Comparison of ENCODE assay signal across 25 cellular contexts in the genomic region with DNA sequence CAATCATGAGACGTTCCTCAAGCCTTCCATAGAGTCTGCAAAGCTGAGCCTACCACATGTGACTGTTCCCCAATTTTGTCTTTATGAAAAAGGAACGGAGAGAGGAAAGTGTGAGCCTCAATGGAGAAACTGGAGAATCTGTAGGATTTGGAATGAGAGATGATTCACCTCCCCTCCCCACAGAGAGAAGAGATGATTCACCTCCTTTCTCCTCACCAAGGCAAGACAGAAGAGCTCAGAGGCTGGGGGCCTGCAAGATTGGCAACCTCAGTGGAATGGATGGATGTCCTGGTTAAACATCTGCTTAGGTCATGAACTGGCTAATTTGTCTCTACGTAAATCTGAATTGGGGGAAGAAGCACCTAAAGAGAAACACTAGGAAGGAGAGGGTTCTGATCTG. TPM values are rescaled to one million over a fixed set of nuclear protein-coding genes. Genes with fewer than 3 reads are reported as not detected.
A peak's percentile ranks its signal among the peaks of the same experiment; 100 is the strongest.
DNase-seq lines count a peak whose midpoint lies in the region; ATAC-seq, FAIRE-seq and TF ChIP-seq lines count a peak whose summit lies in the region.
"Had no signal": no experiment of that assay in that cellular context is flagged by ENCODE, and none has a peak within 500 bp of the region (broad histone marks: within the 10 kb centered on the region; RNA-seq: fewer than 3 reads in every experiment).

No MANE protein-coding gene starts in this region.

- POLR2A ChIA-PET in PC-3 (lab: Charles Lee; ENCODE audit: unreplicated experiment) = interaction anchor here (0.5 kb wide), 1 partner anchor 229 kb away, joined by 9 read pairs; no protein-coding TSS in a partner anchor
- POLR2A ChIA-PET in naive thymus-derived CD4-positive, alpha-beta T cell (lab: Charles Lee) = no interaction called here

- no TSS peak for BruUV-seq in PC-3 (replicated peaks; lab: Mats Ljungman, UMichigan)

- H3K79me2 ChIP-seq in PC-3 (ENCODE audit: low read length) = no peaks in the 10 kb centered on the region
- no peaks in the 10 kb centered on the region for H3K79me2 ChIP-seq in keratinocyte (ENCODE audit: control insufficient read depth, insufficient read depth, low read length)

- in situ Hi-C loops in brain microvascular endothelial cell (cut with HindIII; ENCODE audit: low pct_ligation_motif_present, low sequenced_read_pairs) = no loop called here

- no peaks in the 10 kb centered on the region for H3K9me1 ChIP-seq in keratinocyte (ENCODE audit: control insufficient read depth, extremely low read depth, insufficient read depth, low read length)

- H3K4me1 ChIP-seq in PC-3 (ENCODE audit: insufficient read depth, low read length) = peaks cover 9% of the 10 kb centered on the region
- H3K4me1 ChIP-seq in keratinocyte (ENCODE audit: control insufficient read depth, extremely low read depth, insufficient read depth, low read length) = peaks cover 10% of the 10 kb centered on the region
- H3K4me1 ChIP-seq in naive thymus-derived CD4-positive, alpha-beta T cell (ENCODE audit: control insufficient read depth in 2 of 2, insufficient read depth in 2 of 2, low read length in 2 of 2) = no peaks in the 10 kb centered on the region
- H3K4me1 ChIP-seq: SJSA1, stomach, vagina had no signal

- H3K9me3 Mint-ChIP-seq in naive thymus-derived CD4-positive, alpha-beta T cell = peaks cover 0 to 4% (median 0%) of the 10 kb centered on the region in 11 donors
- H3K9me3 Mint-ChIP-seq: activated naive CD4-positive, alpha-beta T cell treated with anti-CD3 and anti-CD28 coated beads, Interleukin-2, amount 10 ng/mL, durations not matched to agents 7 days and 5 days; effector memory CD8-positive, alpha-beta T cell; natural killer cell treated with Interleukin-12 subunit alpha and Interleukin-12 subunit beta and Interleukin-15 and Interleukin-18, amount 100 ng/mL, for 72 hours had no signal

- no peak overlapping the region for H3K4me3 Mint-ChIP-seq in naive thymus-derived CD4-positive, alpha-beta T cell
- H3K4me3 Mint-ChIP-seq: activated naive CD4-positive, alpha-beta T cell treated with anti-CD3 and anti-CD28 coated beads, Interleukin-2, amount 10 ng/mL, durations not matched to agents 7 days and 5 days; effector memory CD8-positive, alpha-beta T cell; natural killer cell treated with Interleukin-12 subunit alpha and Interleukin-12 subunit beta and Interleukin-15 and Interleukin-18, amount 100 ng/mL, for 72 hours had no signal

- no peak overlapping the region for H2AFZ ChIP-seq in PC-3 (ENCODE audit: low read length)
- no peak overlapping the region for H2AFZ ChIP-seq in keratinocyte (ENCODE audit: control insufficient read depth, low read length)

- no peak overlapping the region for H3K4me2 ChIP-seq in PC-3 (ENCODE audit: low read length)
- H3K4me2 ChIP-seq in keratinocyte (ENCODE audit: control insufficient read depth, extremely low read depth, insufficient read depth, low read depth, low read length) = no peak overlapping the region

- H3K36me3 ChIP-seq in PC-3 (ENCODE audit: low read depth, low read length) (no peaks in the 10 kb centered on the region), brain microvascular endothelial cell (replicated peaks) (no peaks in the 10 kb centered on the region), keratinocyte (ENCODE audit: control insufficient read depth in 2 of 2, extremely low read depth in 1 of 2, insufficient read depth in 2 of 2, low read length in 2 of 2) (no peaks in the 10 kb centered on the region)
- no peaks in the 10 kb centered on the region for H3K36me3 ChIP-seq in naive thymus-derived CD4-positive, alpha-beta T cell (ENCODE audit: control insufficient read depth in 2 of 3, insufficient read depth in 3 of 3, low read length in 3 of 3)
- H3K36me3 ChIP-seq: SJSA1, stomach, vagina had no signal

- dilution Hi-C loops in keratinocyte (cut with MboI; ENCODE audit: extremely low pct_ligation_motif_present, low sequenced_read_pairs) = no loop called here

- no peaks in the 10 kb centered on the region for H3K9me2 ChIP-seq in PC-3 (replicated peaks; ENCODE audit: low read length)

- H3K9me3 ChIP-seq in PC-3 (ENCODE audit: low read length) = no peaks in the 10 kb centered on the region
- no peaks in the 10 kb centered on the region for H3K9me3 ChIP-seq in keratinocyte (ENCODE audit: control insufficient read depth, low read depth, low read length)
- no peaks in the 10 kb centered on the region for H3K9me3 ChIP-seq in naive thymus-derived CD4-positive, alpha-beta T cell (ENCODE audit: control insufficient read depth in 2 of 3, low read length in 3 of 3)
- H3K9me3 ChIP-seq: SJSA1, stomach, vagina had no signal

- H4K20me1 ChIP-seq in PC-3 (ENCODE audit: low read length) = no peaks in the 10 kb centered on the region
- no peaks in the 10 kb centered on the region for H4K20me1 ChIP-seq in keratinocyte (ENCODE audit: control insufficient read depth, extremely low read depth, insufficient read depth, low read length)

- TF ChIP-seq CTCF in PC-3 (conservative IDR thresholded peaks at IDR 0.05; ENCODE audit: low read depth, low read length) = no peak
- no peak for TF ChIP-seq CTCF in brain microvascular endothelial cell (IDR thresholded peaks at IDR 0.05; ENCODE audit: low read depth, low read length, missing control alignments)
- no peak for TF ChIP-seq CTCF in keratinocyte (optimal IDR thresholded peaks at IDR 0.05 in 1 of 3, IDR thresholded peaks at IDR 0.05 in 1 of 3, conservative IDR thresholded peaks at IDR 0.05 in 1 of 3; ENCODE audit: extremely low read depth in 1 of 3, insufficient read depth in 2 of 3, low read length in 3 of 3)
- TF ChIP-seq CTCF in omental fat pad (IDR thresholded peaks at IDR 0.05) = no peak

- no peaks in the 10 kb centered on the region for H3F3A ChIP-seq in PC-3 (ENCODE audit: low read length, unreplicated experiment)

- peaks cover 0 to 5% (median 0%) of the 10 kb centered on the region in 5 donors for H3K27me3 Mint-ChIP-seq in naive thymus-derived CD4-positive, alpha-beta T cell

- peak; percentile 88 for FAIRE-seq in keratinocyte (lab: Jason Lieb, UNC)
- FAIRE-seq: GM12892, H1 had no signal

- no peak overlapping the region for H3K27ac ChIP-seq in PC-3 (ENCODE audit: low read length)
- H3K27ac ChIP-seq in brain microvascular endothelial cell = no peak overlapping the region
- no peak overlapping the region for H3K27ac ChIP-seq in keratinocyte (ENCODE audit: control insufficient read depth, insufficient read depth, low read length)
- H3K27ac ChIP-seq in naive thymus-derived CD4-positive, alpha-beta T cell (ENCODE audit: low read depth, low read length) = no peak overlapping the region
- H3K27ac ChIP-seq: SJSA1, stomach, vagina had no signal

- intact Hi-C loops in PC-3 (cut with micrococcal nuclease) = loop anchor here (10.0 kb wide), 1 partner anchor 748 kb away; no protein-coding TSS in a partner anchor
- intact Hi-C loops in naive thymus-derived CD4-positive, alpha-beta T cell (cut with micrococcal nuclease) = no loop called here

- ATAC-seq in PC-3 = peak; percentile 42; the same call in 1 of the 2 replicates
- no peak for ATAC-seq in omental fat pad (ENCODE audit: low FRiP score)
- ATAC-seq in naive thymus-derived CD4-positive, alpha-beta T cell = no peak
- no peak for ATAC-seq in GM21737 (IDR thresholded peaks at IDR 0.05; ENCODE audit: unreplicated experiment)
- ATAC-seq: effector memory CD8-positive, alpha-beta T cell; natural killer cell treated with Interleukin-12 subunit alpha and Interleukin-12 subunit beta and Interleukin-15 and Interleukin-18, amount 100 ng/mL, for 72 hours had no signal

- H3K4me3 ChIP-seq in PC-3 (ENCODE audit: low read length) = no peak overlapping the region
- no peak overlapping the region for H3K4me3 ChIP-seq in brain microvascular endothelial cell (ENCODE audit: low read depth, low read length)
- H3K4me3 ChIP-seq in keratinocyte (ENCODE audit: control insufficient read depth in 2 of 3, extremely low read depth in 1 of 3, insufficient read depth in 2 of 3, low read depth in 1 of 3, low read length in 3 of 3) = no peak overlapping the region
- no peak overlapping the region for H3K4me3 ChIP-seq in naive thymus-derived CD4-positive, alpha-beta T cell (ENCODE audit: low read length)
- H3K4me3 ChIP-seq: lung, SJSA1, stomach, vagina had no signal

- H3K27me3 ChIP-seq in PC-3 (ENCODE audit: low read length) = no peaks in the 10 kb centered on the region
- H3K27me3 ChIP-seq in brain microvascular endothelial cell (replicated peaks) = no peaks in the 10 kb centered on the region
- no peaks in the 10 kb centered on the region for H3K27me3 ChIP-seq in keratinocyte (ENCODE audit: control insufficient read depth, extremely low read depth, insufficient read depth, low read length)
- no peaks in the 10 kb centered on the region for H3K27me3 ChIP-seq in naive thymus-derived CD4-positive, alpha-beta T cell (ENCODE audit: control insufficient read depth in 2 of 2, insufficient read depth in 2 of 2, low read length in 2 of 2)
- H3K27me3 ChIP-seq: SJSA1, stomach, vagina had no signal

- no peak overlapping the region for H3K9ac ChIP-seq in PC-3 (ENCODE audit: low read length)
- no peak overlapping the region for H3K9ac ChIP-seq in keratinocyte (ENCODE audit: control insufficient read depth, extremely low read depth, insufficient read depth, low read length)

- CTCF ChIA-PET in PC-3 (lab: Charles Lee) = no interaction called here
- CTCF ChIA-PET in naive thymus-derived CD4-positive, alpha-beta T cell (lab: Charles Lee) = no interaction called here

- H3K4me1 Mint-ChIP-seq in naive thymus-derived CD4-positive, alpha-beta T cell = peaks cover 0 to 5% (median 0%) of the 10 kb centered on the region in 7 donors
- H3K4me1 Mint-ChIP-seq: activated naive CD4-positive, alpha-beta T cell treated with anti-CD3 and anti-CD28 coated beads, Interleukin-2, amount 10 ng/mL, durations not matched to agents 7 days and 5 days had no signal

- H3K27ac Mint-ChIP-seq in naive thymus-derived CD4-positive, alpha-beta T cell = no peak overlapping the region
- H3K27ac Mint-ChIP-seq: activated naive CD4-positive, alpha-beta T cell treated with anti-CD3 and anti-CD28 coated beads, Interleukin-2, amount 10 ng/mL, durations not matched to agents 7 days and 5 days; effector memory CD8-positive, alpha-beta T cell; natural killer cell treated with Interleukin-12 subunit alpha and Interleukin-12 subunit beta and Interleukin-15 and Interleukin-18, amount 100 ng/mL, for 72 hours had no signal

- DNase-seq in AG20443 (ENCODE audit: low spot score) = peak; percentile 56
- DNase-seq in PC-3 = peak; percentile 34
- peak; percentile 65 for DNase-seq in brain microvascular endothelial cell
- DNase-seq in keratinocyte (ENCODE audit: low read depth, low spot score) = no peak
- no peak for DNase-seq in omental fat pad (ENCODE audit: low spot score)
- DNase-seq in naive thymus-derived CD4-positive, alpha-beta T cell = no peak
- no peak for DNase-seq in middle frontal gyrus (ENCODE audit: extremely low spot score, low spot score)
- DNase-seq: activated CD4-positive, alpha-beta T cell treated with anti-CD3 and anti-CD28 coated beads for 48 hours; activated naive CD4-positive, alpha-beta T cell treated with anti-CD3 and anti-CD28 coated beads, Interleukin-2, amount 10 ng/mL, durations not matched to agents 7 days and 5 days; caudate nucleus; COR-L47; effector memory CD8-positive, alpha-beta T cell; GDM1; MM.1S; NCI-H1930; NCI-H524; stimulated activated CD4-positive, alpha-beta T cell treated with anti-CD3 and anti-CD28 coated beads, Interleukin-15, amount 100 ng/mL, for 24 hours; stomach had no signal

- H3K36me3 Mint-ChIP-seq in naive thymus-derived CD4-positive, alpha-beta T cell = no peaks in the 10 kb centered on the region
- H3K36me3 Mint-ChIP-seq: activated naive CD4-positive, alpha-beta T cell treated with anti-CD3 and anti-CD28 coated beads, Interleukin-2, amount 10 ng/mL, durations not matched to agents 7 days and 5 days; natural killer cell treated with Interleukin-12 subunit alpha and Interleukin-12 subunit beta and Interleukin-15 and Interleukin-18, amount 100 ng/mL, for 72 hours had no signal

RNA-seq across cellular contexts. Expression of gene MOCS2, which starts 17.0 kb away (rescaled TPM):
- 26.5 and 29.1 TPM in 2 replicates for total RNA-seq in PC-3 (2014; rRNA removed)
- polyA plus RNA-seq in keratinocyte = 28.2 to 54.3 TPM (median 50.3 TPM) in 3 replicates
- 17.3 TPM for polyA plus RNA-seq in keratinocyte (2011; ENCODE audit: low read depth)
- polyA plus RNA-seq in keratinocyte (2011; cell fraction: cytosol; rRNA removed) = 44.0 and 62.9 TPM in 2 replicates
- polyA plus RNA-seq in keratinocyte (2011; cell fraction: nucleus; rRNA removed) = 18.8 and 26.8 TPM in 2 replicates
- 25.5 and 44.7 TPM in 2 replicates for polyA plus RNA-seq in keratinocyte (2012; ENCODE audit: low replicate concordance)
- 0.52 to 20.4 TPM (median 17.2 TPM) in 3 replicates for polyA minus RNA-seq in keratinocyte
- polyA minus RNA-seq in keratinocyte (2011; cell fraction: cytosol; rRNA and poly(A)+ RNA removed) = 13.2 TPM
- 4.6 and 9.9 TPM in 2 replicates for polyA minus RNA-seq in keratinocyte (2011; cell fraction: nucleus; rRNA and poly(A)+ RNA removed)
- total RNA-seq in omental fat pad = 10 to 100 TPM; 24.1 to 45.3 (median 37.6) TPM
- total RNA-seq in naive thymus-derived CD4-positive, alpha-beta T cell = 10 to 100 TPM; 12.8 to 29.8 (median 20.9) TPM
- polyA plus RNA-seq in naive thymus-derived CD4-positive, alpha-beta T cell = 10 to 100 TPM; 44.9 to 55.7 TPM

Comparison
In these comparisons a context has a peak if more than half of its experiments do, and no peak if none do; other contexts are left out.
1. DNase-seq: peak in AG20443 (single experiment), PC-3 (single experiment) and brain microvascular endothelial cell (single experiment); none in keratinocyte (single experiment), omental fat pad (single experiment), naive thymus-derived CD4-positive, alpha-beta T cell (0 of 9) and middle frontal gyrus (single experiment).